ENCODE assay signal across 11 cellular contexts in genomic region chrX:45445745-45446412, GRCh38.
DNase-seq lines count a peak whose midpoint lies in the region; ATAC-seq and TF ChIP-seq lines count a peak whose summit lies in the region.
"Had no signal": no experiment of that assay in that cellular context is flagged by ENCODE, and none has a peak within 500 bp of the region (broad histone marks: within the 10 kb centered on the region; RNA-seq: fewer than 3 reads in every experiment).

No MANE protein-coding gene starts in this region.

- no peak for ATAC-seq in right cardiac atrium
- ATAC-seq in HG03565 (IDR thresholded peaks at IDR 0.05; ENCODE audit: unreplicated experiment): no peak

- no peak overlapping the region for H3K4me3 Mint-ChIP-seq in glutamatergic neuron (ENCODE audit: unreplicated experiment)
- H3K4me3 Mint-ChIP-seq: activated naive CD8-positive, alpha-beta T cell treated with anti-CD3 and anti-CD28 coated beads, Interleukin-2, amount 10 ng/mL, durations not matched to agents 7 days and 5 days had no signal

- intact Hi-C loops in right cardiac atrium (cut with DNase I): no loop called here

- H3K9me3 Mint-ChIP-seq in glutamatergic neuron (ENCODE audit: unreplicated experiment): no peaks in the 10 kb centered on the region
- H3K9me3 Mint-ChIP-seq: activated naive CD8-positive, alpha-beta T cell treated with anti-CD3 and anti-CD28 coated beads, Interleukin-2, amount 10 ng/mL, durations not matched to agents 7 days and 5 days had no signal

- H3K27ac Mint-ChIP-seq in glutamatergic neuron (ENCODE audit: unreplicated experiment): no peak overlapping the region
- H3K27ac Mint-ChIP-seq: activated naive CD8-positive, alpha-beta T cell treated with anti-CD3 and anti-CD28 coated beads, Interleukin-2, amount 10 ng/mL, durations not matched to agents 7 days and 5 days had no signal

- DNase-seq in Daoy (ENCODE audit: low read depth): peak; percentile 61
- DNase-seq in NCI-H226: peak; percentile 70
- peak; percentile 73 for DNase-seq in choroid plexus epithelial cell (ENCODE audit: low read depth)
- no peak for DNase-seq in osteoblast (ENCODE audit: insufficient read length, low spot score, missing footprints)
- DNase-seq in coronary artery (ENCODE audit: low spot score): no peak
- DNase-seq in right cardiac atrium: no peak
- no peak for DNase-seq in glutamatergic neuron
- DNase-seq: activated naive CD8-positive, alpha-beta T cell treated with anti-CD3 and anti-CD28 coated beads, Interleukin-2, amount 10 ng/mL, durations not matched to agents 7 days and 5 days had no signal

- H3K4me3 ChIP-seq in choroid plexus epithelial cell (ENCODE audit: low read depth, low read length): no peak overlapping the region
- H3K4me3 ChIP-seq in osteoblast (ENCODE audit: insufficient read depth, low read length): no peak overlapping the region
- no peak overlapping the region for H3K4me3 ChIP-seq in coronary artery
- no peak overlapping the region for H3K4me3 ChIP-seq in right cardiac atrium (ENCODE audit: low read length)
- H3K4me3 ChIP-seq: SJSA1, thoracic aorta had no signal

- WGBS in right cardiac atrium: 41% methylated on average over 2 of the region's 2 CpGs

- no peaks in the 10 kb centered on the region for H3K4me1 Mint-ChIP-seq in glutamatergic neuron (ENCODE audit: low read depth, unreplicated experiment)
- H3K4me1 Mint-ChIP-seq: activated naive CD8-positive, alpha-beta T cell treated with anti-CD3 and anti-CD28 coated beads, Interleukin-2, amount 10 ng/mL, durations not matched to agents 7 days and 5 days had no signal

- peaks cover 13% of the 10 kb centered on the region for H3K4me1 ChIP-seq in osteoblast (ENCODE audit: insufficient read depth, low read length)
- no peaks in the 10 kb centered on the region for H3K4me1 ChIP-seq in right cardiac atrium (ENCODE audit: control insufficient read depth, insufficient read depth, low read length)

- no peak overlapping the region for H2AFZ ChIP-seq in osteoblast (ENCODE audit: low read length)

- H3K4me2 ChIP-seq in osteoblast (ENCODE audit: insufficient read depth, low read length): no peak overlapping the region

- no peaks in the 10 kb centered on the region for H3K9me3 ChIP-seq in osteoblast (ENCODE audit: low read depth, low read length)
- H3K9me3 ChIP-seq in right cardiac atrium (ENCODE audit: control insufficient read depth, low read length): no peaks in the 10 kb centered on the region
- H3K9me3 ChIP-seq: SJSA1, thoracic aorta had no signal

- TF ChIP-seq CTCF in choroid plexus epithelial cell (conservative IDR thresholded peaks at IDR 0.05; ENCODE audit: low read depth, low read length): no peak
- no peak for TF ChIP-seq CTCF in osteoblast (IDR thresholded peaks at IDR 0.05; ENCODE audit: extremely low read depth, low read depth, low read length)
- TF ChIP-seq CTCF in coronary artery (IDR thresholded peaks at IDR 0.05): no peak
- no peak for TF ChIP-seq CTCF in glutamatergic neuron (IDR thresholded peaks at IDR 0.05; ENCODE audit: partially characterized antibody, unreplicated experiment)

- peaks cover 2% of the 10 kb centered on the region for H3K27me3 Mint-ChIP-seq in glutamatergic neuron (ENCODE audit: unreplicated experiment)

- no peaks in the 10 kb centered on the region for H4K20me1 ChIP-seq in osteoblast (ENCODE audit: insufficient read depth, low read length)

- no peaks in the 10 kb centered on the region for H3K36me3 Mint-ChIP-seq in glutamatergic neuron (ENCODE audit: unreplicated experiment)
- H3K36me3 Mint-ChIP-seq: activated naive CD8-positive, alpha-beta T cell treated with anti-CD3 and anti-CD28 coated beads, Interleukin-2, amount 10 ng/mL, durations not matched to agents 7 days and 5 days had no signal

- H3K27me3 ChIP-seq in osteoblast (ENCODE audit: insufficient read depth, low read length) (peaks cover 8% of the 10 kb centered on the region), right cardiac atrium (ENCODE audit: control insufficient read depth, insufficient read depth) (no peaks in the 10 kb centered on the region)
- H3K27me3 ChIP-seq: SJSA1 had no signal

- H3K79me2 ChIP-seq in osteoblast (ENCODE audit: insufficient read depth, low read length): no peaks in the 10 kb centered on the region

- no peaks in the 10 kb centered on the region for H3K36me3 ChIP-seq in osteoblast (ENCODE audit: insufficient read depth, low read length)
- H3K36me3 ChIP-seq: SJSA1, thoracic aorta had no signal

- H3K27ac ChIP-seq in osteoblast (ENCODE audit: low read depth, low read length) (peak overlapping the region; percentile 33), coronary artery (no peak overlapping the region), right cardiac atrium (ENCODE audit: low read length) (no peak overlapping the region)
- H3K27ac ChIP-seq: SJSA1, thoracic aorta had no signal

Comparison
In these comparisons a context has a peak if more than half of its experiments do, and no peak if none do; other contexts are left out.
1. DNase-seq: peak in Daoy (single experiment), NCI-H226 (single experiment) and choroid plexus epithelial cell (single experiment); none in osteoblast (single experiment), coronary artery (single experiment), right cardiac atrium (0 of 3) and glutamatergic neuron (single experiment).